12 cellular contexts compared by ENCODE assay signal in genomic region chr3:187291001-187291511, GRCh38. TPM values are rescaled to one million over a fixed set of nuclear protein-coding genes. Genes with fewer than 3 reads are reported as not detected.
DNase-seq lines count a peak whose midpoint lies in the region; ATAC-seq and TF ChIP-seq lines count a peak whose summit lies in the region.
"Had no signal": no experiment of that assay in that cellular context is flagged by ENCODE, and none has a peak within 500 bp of the region (broad histone marks: within the 10 kb centered on the region; RNA-seq: fewer than 3 reads in every experiment).

No MANE protein-coding gene starts in this region.

- WGBS in heart right ventricle, 2 donors, result 5 to 8% methylated on average over 6 of the region's 6 CpGs
- WGBS in neuronal stem cell (ENCODE audit: extremely low coverage in 2 of 2, insufficient read length in 2 of 2, insufficient replicate concordance in 1 of 2), 2 donors, result no CpG with 5 or more reads among the region's 6 CpGs

- H3K27me3 ChIP-seq in heart right ventricle (peaks cover 0 to 11% (median 0%) of the 10 kb centered on the region in 7 donors), neuronal stem cell (ENCODE audit: control insufficient read depth in 3 of 3, insufficient read depth in 3 of 3, low read depth in 1 of 3, low read length in 3 of 3) (peaks cover 0 to 26% (median 2%) of the 10 kb centered on the region in 3 experiments), WERI-Rb-1 (ENCODE audit: insufficient read depth, low read depth, severe bottlenecking) (peaks cover 33% of the 10 kb centered on the region)

- H3K23ac ChIP-seq in neuronal stem cell (ENCODE audit: low read depth, low read length, poor library complexity), result peak overlapping the region; percentile 3

- peak overlapping the region; percentile 74 for H2AFZ ChIP-seq in neuronal stem cell (ENCODE audit: low read length)

- H2AK5ac ChIP-seq in neuronal stem cell (ENCODE audit: low read depth, low read length), result no peak overlapping the region

- peak overlapping the region; percentile 63 for H3K4me2 ChIP-seq in neuronal stem cell (ENCODE audit: insufficient read depth, low read length, poor library complexity, severe bottlenecking)

- no peak overlapping the region for H3K4ac ChIP-seq in neuronal stem cell (ENCODE audit: low read length)

- peak overlapping the region; percentile 14 for H2BK5ac ChIP-seq in neuronal stem cell (ENCODE audit: low read length)

- H3K4me3 ChIP-seq in heart right ventricle, result peak overlapping the region; percentile 20 to 65 (median 51)
- H3K4me3 ChIP-seq in neuronal stem cell (ENCODE audit: low read length in 2 of 2), result peak overlapping the region in 1 of 2 donors; percentile 69
- no peak overlapping the region for H3K4me3 ChIP-seq in WERI-Rb-1 (ENCODE audit: low read depth, low read length)

- H3K79me1 ChIP-seq in neuronal stem cell (ENCODE audit: low read depth, low read length), result no peaks in the 10 kb centered on the region

- DNase-seq in AG08396 (ENCODE audit: low spot score) (peak; percentile 41), SW480 (ENCODE audit: low spot score) (peak; percentile 17), heart right ventricle (peak in 1 of 2 donors; percentile 17), neuronal stem cell (ENCODE audit: low spot score) (no peak), WERI-Rb-1 (no peak), foreskin melanocyte (no peak)
- DNase-seq: cortex of kidney, NCI-H524 treated with DMSO at 0.1 percent for 48 hours had no signal

- H4K91ac ChIP-seq in neuronal stem cell (ENCODE audit: low read depth, low read length, poor library complexity), result no peak overlapping the region

- H3K4me1 ChIP-seq in heart right ventricle (peaks cover 2 to 64% (median 24%) of the 10 kb centered on the region in 9 donors), neuronal stem cell (ENCODE audit: control insufficient read depth in 2 of 2, insufficient read depth in 1 of 2, low read depth in 1 of 2, low read length in 2 of 2) (peaks cover 7 to 8% of the 10 kb centered on the region in 2 donors)

- no peak overlapping the region for H2BK120ac ChIP-seq in neuronal stem cell (ENCODE audit: low read depth, low read length)

- peak overlapping the region; percentile 78 for H3K18ac ChIP-seq in neuronal stem cell (ENCODE audit: low read length)

- H3K14ac ChIP-seq in neuronal stem cell (ENCODE audit: low read length), result no peak overlapping the region

- H3K9me3 ChIP-seq in heart right ventricle (no peaks in the 10 kb centered on the region), neuronal stem cell (replicated peaks in 1 of 2; ENCODE audit: control insufficient read depth in 2 of 2, insufficient read depth in 1 of 2, low read depth in 1 of 2, low read length in 2 of 2) (no peaks in the 10 kb centered on the region), WERI-Rb-1 (ENCODE audit: severe bottlenecking) (no peaks in the 10 kb centered on the region)

- ATAC-seq in heart right ventricle (peak; percentile 23 to 59 (median 44)), HG02973 (IDR thresholded peaks at IDR 0.05; ENCODE audit: unreplicated experiment) (no peak), GM21390 (IDR thresholded peaks at IDR 0.05; ENCODE audit: unreplicated experiment) (no peak)
- ATAC-seq: activated CD4-positive, CD25-positive, alpha-beta regulatory T cell treated with anti-CD3 and anti-CD28 coated beads, Interleukin-2, amount 50 U/mL, for 24 hours had no signal

- peak overlapping the region; percentile 7 for H2BK15ac ChIP-seq in neuronal stem cell (ENCODE audit: low read length)

- H3K9ac ChIP-seq in neuronal stem cell (ENCODE audit: low read depth, low read length, poor library complexity), result peak overlapping the region; percentile 7

- no peak for TF ChIP-seq CTCF in heart right ventricle (IDR thresholded peaks at IDR 0.05)
- no peak for TF ChIP-seq CTCF in WERI-Rb-1 (IDR thresholded peaks at IDR 0.05; ENCODE audit: low read depth, low read length)

- intact Hi-C loops in heart right ventricle (cut with DNase I), result loop anchor here in 3 of 10 donors (5.0 to 10.0 kb wide), 2 partner anchors 66 to 69 kb away; no protein-coding TSS in a partner anchor

- no peaks in the 10 kb centered on the region for H3K36me3 ChIP-seq in heart right ventricle
- no peaks in the 10 kb centered on the region for H3K36me3 ChIP-seq in neuronal stem cell (replicated peaks in 1 of 2; ENCODE audit: control insufficient read depth in 2 of 2, insufficient read depth in 2 of 2, low read length in 2 of 2)
- H3K36me3 ChIP-seq in WERI-Rb-1, result no peaks in the 10 kb centered on the region

- no peak overlapping the region for H4K8ac ChIP-seq in neuronal stem cell (ENCODE audit: low read depth, low read length)

- H2BK12ac ChIP-seq in neuronal stem cell (ENCODE audit: low read length), result no peak overlapping the region

- peak overlapping the region; percentile 57 to 92 (median 84) for H3K27ac ChIP-seq in heart right ventricle
- no peak overlapping the region for H3K27ac ChIP-seq in neuronal stem cell (replicated peaks; ENCODE audit: low read length)
- no peak overlapping the region for H3K27ac ChIP-seq in WERI-Rb-1
- H3K27ac ChIP-seq: C4-2B had no signal

RNA-seq across cellular contexts. Expression of gene MASP1, which starts 0.5 kb away (rescaled TPM):
- 100 to 1,000 TPM in 9 of 10 donors, 10 to 100 TPM in 1; 91.8 to 274 (median 228) TPM for total RNA-seq in heart right ventricle
- polyA plus RNA-seq in heart right ventricle, result 100 to 1,000 TPM in 1 of 2 donors, 10 to 100 TPM in 1; 51.5 to 126 TPM
- polyA plus RNA-seq in neuronal stem cell (2013, experiment 1 of 2), result 0.32 TPM
- 0.32 TPM for polyA plus RNA-seq in neuronal stem cell (2013, experiment 2 of 2)

Comparison
In these comparisons a context has a peak if more than half of its experiments do, and no peak if none do; other contexts are left out.
1. DNase-seq: peak in AG08396 (single experiment) and SW480 (single experiment); none in neuronal stem cell (single experiment), WERI-Rb-1 (single experiment) and foreskin melanocyte (single experiment).
2. ATAC-seq: peak in heart right ventricle (8 of 8); none in HG02973 (single experiment) and GM21390 (single experiment).
3. H3K27ac ChIP-seq: peak in heart right ventricle (10 of 10); none in neuronal stem cell (single experiment) and WERI-Rb-1 (single experiment).